ENCODE assay signal across 1 cellular context in genomic region chr6:36443498-36443844, GRCh38.
A peak's percentile ranks its signal among the peaks of the same experiment; 100 is the strongest.
TF ChIP-seq lines count a peak whose summit lies in the region.

No MANE protein-coding gene starts in this region.

TF ChIP-seq in HEK293, 187 proteins besides CTCF, POLR2A, EP300 and RAD21 (continued from another document):
- TF ChIP-seq PRDM2 (tag by site-specific recombination; IDR thresholded peaks at IDR 0.05; ENCODE audit: borderline replicate concordance) (no peak), ZNF214 (tag by site-specific recombination; IDR thresholded peaks at IDR 0.05; ENCODE audit: borderline replicate concordance) (no peak), ZNF596 (tag by site-specific recombination; IDR thresholded peaks at IDR 0.05) (no peak), KLF1 (tag by site-specific recombination; IDR thresholded peaks at IDR 0.05) (no peak), ZNF560 (tag by site-specific recombination; IDR thresholded peaks at IDR 0.05; ENCODE audit: borderline replicate concordance) (no peak), ZBTB17 (tag by site-specific recombination; IDR thresholded peaks at IDR 0.05) (peak; percentile 31), ZNF350 (tag by site-specific recombination; IDR thresholded peaks at IDR 0.05) (no peak), ZNF76 (tag by site-specific recombination; IDR thresholded peaks at IDR 0.05; ENCODE audit: borderline replicate concordance, low read depth) (no peak)
